1 cellular context compared by ENCODE assay signal in the genomic region with DNA sequence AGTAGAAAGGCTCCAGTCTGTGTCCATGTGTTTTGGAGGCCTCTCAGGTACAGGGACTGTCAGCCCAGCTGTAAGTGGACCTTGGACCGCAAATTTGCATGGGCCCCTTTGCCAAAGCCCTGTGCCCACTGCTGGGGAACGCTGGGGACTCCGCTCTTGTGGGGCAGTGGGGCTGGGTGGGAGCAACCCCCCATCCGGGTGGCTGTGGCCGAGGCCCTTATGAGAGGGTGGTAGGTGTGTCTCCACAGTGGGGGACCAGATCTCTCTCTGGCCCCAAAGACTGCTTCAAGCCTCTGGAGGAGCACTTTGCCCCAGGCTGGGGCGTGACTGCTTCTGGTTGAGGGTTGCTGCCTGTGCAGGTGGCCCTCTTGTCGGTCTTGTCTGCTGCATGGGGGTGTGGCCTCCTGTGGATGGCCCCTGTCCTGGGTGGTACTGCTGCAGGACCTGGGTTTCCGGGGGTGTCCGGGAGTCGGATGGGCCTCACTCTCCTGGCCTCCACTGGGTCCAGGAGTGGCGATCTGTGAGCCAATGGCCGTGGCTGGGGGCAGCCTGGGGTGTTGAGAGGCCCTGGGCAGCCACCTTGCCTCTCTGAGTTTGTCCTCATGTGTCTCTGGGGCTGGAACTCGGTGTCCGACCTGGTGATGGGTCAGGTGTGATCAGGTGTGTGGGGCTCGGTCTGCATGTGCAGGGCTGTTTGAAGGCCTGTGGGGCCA.
TF ChIP-seq lines count a peak whose summit lies in the region.

No MANE protein-coding gene starts in this region.

TF ChIP-seq in HepG2, 621 proteins besides CTCF, POLR2A, EP300 and RAD21:
- no peak for TF ChIP-seq PCBP2 (optimal IDR thresholded peaks at IDR 0.05; ENCODE audit: low read depth, low read length, poor library complexity, severe bottlenecking)
- TF ChIP-seq ELF1 (CRISPR knock-in tag; IDR thresholded peaks at IDR 0.05): no peak
- no peak for TF ChIP-seq SETDB1 (CRISPR knock-in tag; IDR thresholded peaks at IDR 0.05; ENCODE audit: borderline replicate concordance)
- TF ChIP-seq ZNF460 (CRISPR knock-in tag; IDR thresholded peaks at IDR 0.05; ENCODE audit: borderline replicate concordance): no peak
- TF ChIP-seq FOXJ3 (CRISPR knock-in tag; IDR thresholded peaks at IDR 0.05; ENCODE audit: borderline replicate concordance): no peak
- TF ChIP-seq ZNF451 (CRISPR knock-in tag; IDR thresholded peaks at IDR 0.05): no peak
- peak; percentile 92 for TF ChIP-seq ZNF782 (CRISPR knock-in tag; IDR thresholded peaks at IDR 0.05; ENCODE audit: borderline replicate concordance)
- TF ChIP-seq HNF4A (CRISPR knock-in tag; IDR thresholded peaks at IDR 0.05): peak; percentile 31; the same call in 1 of the 2 replicates
- TF ChIP-seq, protein P1, sequence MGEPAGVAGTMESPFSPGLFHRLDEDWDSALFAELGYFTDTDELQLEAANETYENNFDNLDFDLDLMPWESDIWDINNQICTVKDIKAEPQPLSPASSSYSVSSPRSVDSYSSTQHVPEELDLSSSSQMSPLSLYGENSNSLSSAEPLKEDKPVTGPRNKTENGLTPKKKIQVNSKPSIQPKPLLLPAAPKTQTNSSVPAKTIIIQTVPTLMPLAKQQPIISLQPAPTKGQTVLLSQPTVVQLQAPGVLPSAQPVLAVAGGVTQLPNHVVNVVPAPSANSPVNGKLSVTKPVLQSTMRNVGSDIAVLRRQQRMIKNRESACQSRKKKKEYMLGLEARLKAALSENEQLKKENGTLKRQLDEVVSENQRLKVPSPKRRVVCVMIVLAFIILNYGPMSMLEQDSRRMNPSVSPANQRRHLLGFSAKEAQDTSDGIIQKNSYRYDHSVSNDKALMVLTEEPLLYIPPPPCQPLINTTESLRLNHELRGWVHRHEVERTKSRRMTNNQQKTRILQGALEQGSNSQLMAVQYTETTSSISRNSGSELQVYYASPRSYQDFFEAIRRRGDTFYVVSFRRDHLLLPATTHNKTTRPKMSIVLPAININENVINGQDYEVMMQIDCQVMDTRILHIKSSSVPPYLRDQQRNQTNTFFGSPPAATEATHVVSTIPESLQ (CRISPR knock-in tag; conservative IDR thresholded peaks at IDR 0.05): no peak
- no peak for TF ChIP-seq ZNF83 (CRISPR knock-in tag; IDR thresholded peaks at IDR 0.05; ENCODE audit: borderline replicate concordance)
- TF ChIP-seq REL (CRISPR knock-in tag; conservative IDR thresholded peaks at IDR 0.05): no peak
- no peak for TF ChIP-seq ZBTB21 (CRISPR knock-in tag; IDR thresholded peaks at IDR 0.05)
- no peak for TF ChIP-seq MTF2 (CRISPR knock-in tag; IDR thresholded peaks at IDR 0.05; ENCODE audit: borderline replicate concordance)
- TF ChIP-seq, protein P2, sequence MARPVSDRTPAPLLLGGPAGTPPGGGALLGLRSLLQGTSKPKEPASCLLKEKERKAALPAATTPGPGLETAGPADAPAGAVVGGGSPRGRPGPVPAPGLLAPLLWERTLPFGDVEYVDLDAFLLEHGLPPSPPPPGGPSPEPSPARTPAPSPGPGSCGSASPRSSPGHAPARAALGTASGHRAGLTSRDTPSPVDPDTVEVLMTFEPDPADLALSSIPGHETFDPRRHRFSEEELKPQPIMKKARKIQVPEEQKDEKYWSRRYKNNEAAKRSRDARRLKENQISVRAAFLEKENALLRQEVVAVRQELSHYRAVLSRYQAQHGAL (CRISPR knock-in tag; IDR thresholded peaks at IDR 0.05; ENCODE audit: not compliant biosample characterization): no peak
- TF ChIP-seq KLF16 (CRISPR knock-in tag; IDR thresholded peaks at IDR 0.05): no peak
- TF ChIP-seq, protein P3, sequence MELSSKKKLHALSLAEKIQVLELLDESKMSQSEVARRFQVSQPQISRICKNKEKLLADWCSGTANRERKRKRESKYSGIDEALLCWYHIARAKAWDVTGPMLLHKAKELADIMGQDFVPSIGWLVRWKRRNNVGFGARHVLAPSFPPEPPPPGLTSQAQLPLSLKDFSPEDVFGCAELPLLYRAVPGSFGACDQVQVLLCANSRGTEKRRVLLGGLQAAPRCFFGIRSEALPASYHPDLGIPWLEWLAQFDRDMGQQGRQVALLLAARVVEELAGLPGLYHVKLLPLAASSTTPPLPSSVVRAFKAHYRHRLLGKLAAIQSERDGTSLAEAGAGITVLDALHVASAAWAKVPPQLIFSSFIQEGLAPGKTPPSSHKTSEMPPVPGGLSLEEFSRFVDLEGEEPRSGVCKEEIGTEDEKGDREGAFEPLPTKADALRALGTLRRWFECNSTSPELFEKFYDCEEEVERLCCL (CRISPR knock-in tag; IDR thresholded peaks at IDR 0.05; ENCODE audit: borderline replicate concordance): no peak
- no peak for TF ChIP-seq ZNF160 (CRISPR knock-in tag; IDR thresholded peaks at IDR 0.05)
- no peak for TF ChIP-seq SNAI1 (CRISPR knock-in tag; IDR thresholded peaks at IDR 0.05; ENCODE audit: borderline replicate concordance)
- TF ChIP-seq NR2F1 (CRISPR knock-in tag; IDR thresholded peaks at IDR 0.05): no peak
- TF ChIP-seq, protein P4, sequence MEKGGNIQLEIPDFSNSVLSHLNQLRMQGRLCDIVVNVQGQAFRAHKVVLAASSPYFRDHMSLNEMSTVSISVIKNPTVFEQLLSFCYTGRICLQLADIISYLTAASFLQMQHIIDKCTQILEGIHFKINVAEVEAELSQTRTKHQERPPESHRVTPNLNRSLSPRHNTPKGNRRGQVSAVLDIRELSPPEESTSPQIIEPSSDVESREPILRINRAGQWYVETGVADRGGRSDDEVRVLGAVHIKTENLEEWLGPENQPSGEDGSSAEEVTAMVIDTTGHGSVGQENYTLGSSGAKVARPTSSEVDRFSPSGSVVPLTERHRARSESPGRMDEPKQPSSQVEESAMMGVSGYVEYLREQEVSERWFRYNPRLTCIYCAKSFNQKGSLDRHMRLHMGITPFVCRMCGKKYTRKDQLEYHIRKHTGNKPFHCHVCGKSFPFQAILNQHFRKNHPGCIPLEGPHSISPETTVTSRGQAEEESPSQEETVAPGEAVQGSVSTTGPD (CRISPR knock-in tag; IDR thresholded peaks at IDR 0.05): no peak
- TF ChIP-seq AHR (CRISPR knock-in tag; IDR thresholded peaks at IDR 0.05): no peak
- 0 out of 2 replicates have a peak, but pooled peaks have one; percentile 17 for TF ChIP-seq HNRNPL (IDR thresholded peaks at IDR 0.05; ENCODE audit: low read depth, low read length)
- no peak for TF ChIP-seq ZNF30 (CRISPR knock-in tag; IDR thresholded peaks at IDR 0.05)
- no peak for TF ChIP-seq ZNF790 (CRISPR knock-in tag; IDR thresholded peaks at IDR 0.05; ENCODE audit: borderline replicate concordance)
